In the genomic region with DNA sequence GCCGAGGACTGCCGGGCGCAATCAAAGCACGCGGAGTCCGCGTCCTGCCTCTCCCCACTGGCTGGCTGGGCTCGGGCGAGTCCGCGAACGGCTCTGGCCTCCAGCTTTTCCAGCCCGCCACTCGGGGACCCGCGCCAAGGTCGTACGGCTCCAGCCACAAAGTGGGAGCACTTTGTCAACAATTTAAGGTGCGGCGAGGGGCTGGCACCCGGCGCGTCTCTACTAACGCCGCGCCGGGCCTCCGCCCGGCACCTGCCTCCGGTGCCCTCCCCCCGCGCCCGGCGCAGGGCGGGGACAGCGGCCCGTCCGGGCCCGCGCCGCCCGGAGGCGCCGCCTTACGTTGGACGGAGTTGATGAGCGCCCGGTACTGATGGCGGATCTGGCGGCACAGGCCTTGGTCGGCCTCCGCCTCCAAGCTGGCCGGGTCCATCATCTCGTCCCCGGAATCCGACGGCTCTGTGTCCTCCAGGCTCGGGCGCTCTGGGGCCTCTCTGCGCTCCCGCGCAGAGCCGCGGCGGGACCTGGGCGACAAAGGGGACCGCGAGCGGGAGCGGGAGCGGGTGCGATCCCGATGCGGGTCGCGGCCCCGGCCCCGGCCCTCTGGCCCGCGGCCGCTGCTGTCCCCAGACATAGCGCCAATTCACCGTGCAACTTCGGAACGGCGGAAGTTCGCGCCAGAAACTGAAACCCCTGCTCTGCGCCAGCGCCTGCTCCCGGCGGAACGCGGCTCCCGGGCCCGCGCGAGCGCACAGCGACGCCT, we compare ENCODE assay signal across 8 cellular contexts. TPM values are rescaled to one million over a fixed set of nuclear protein-coding genes. Genes with fewer than 3 reads are reported as not detected.
DNase-seq lines count a peak whose midpoint lies in the region; ATAC-seq lines count a peak whose summit lies in the region.

A gene with protein sequence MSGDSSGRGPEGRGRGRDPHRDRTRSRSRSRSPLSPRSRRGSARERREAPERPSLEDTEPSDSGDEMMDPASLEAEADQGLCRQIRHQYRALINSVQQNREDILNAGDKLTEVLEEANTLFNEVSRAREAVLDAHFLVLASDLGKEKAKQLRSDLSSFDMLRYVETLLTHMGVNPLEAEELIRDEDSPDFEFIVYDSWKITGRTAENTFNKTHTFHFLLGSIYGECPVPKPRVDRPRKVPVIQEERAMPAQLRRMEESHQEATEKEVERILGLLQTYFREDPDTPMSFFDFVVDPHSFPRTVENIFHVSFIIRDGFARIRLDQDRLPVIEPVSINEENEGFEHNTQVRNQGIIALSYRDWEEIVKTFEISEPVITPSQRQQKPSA (minus strand): TSS at position 683 of the 760 bp plus-strand sequence. CDS start 52 bp downstream, at position 631.

- POLR2A ChIA-PET in activated CD4-positive, alpha-beta T cell treated with anti-CD3 and anti-CD28 coated beads for 36 hours (lab: Charles Lee) = no interaction called here

- ATAC-seq in GM18508 (IDR thresholded peaks at IDR 0.05; ENCODE audit: insufficient read depth, unreplicated experiment) = peak; percentile 46
- peak; percentile 85 for ATAC-seq in HG02981 (IDR thresholded peaks at IDR 0.05; ENCODE audit: unreplicated experiment)
- ATAC-seq in activated CD4-positive, alpha-beta T cell treated with anti-CD3 and anti-CD28 coated beads for 36 hours = peak; percentile 87

- H3K27ac ChIP-seq in cingulate gyrus (ENCODE audit: low read depth, low read length) (peak within 1 kb of the TSS; percentile 85), layer of hippocampus (ENCODE audit: low read depth, low read length) (peak within 1 kb of the TSS; percentile 88)

- intact Hi-C loops in activated CD4-positive, alpha-beta T cell treated with anti-CD3 and anti-CD28 coated beads for 36 hours (cut with DNase I, micrococcal nuclease) = loop anchor here (1.0 to 10.0 kb wide), 5 partner anchors 46 to 1180 kb away; a partner anchor contains a TSS

- in situ Hi-C loops in ACHN (cut with HindIII; ENCODE audit: low pct_ligation_motif_present, low pct_unique_long_range_greater_than_20kb, low sequenced_read_pairs) = no loop called here

- no peaks in the 10 kb centered on the region for H3K27me3 Mint-ChIP-seq in activated CD4-positive, alpha-beta T cell treated with anti-CD3 and anti-CD28 coated beads for 36 hours

- DNase-seq in ACHN (peak; percentile 79), NCI-H2196 (lab: John Stamatoyannopoulos, UW; ENCODE audit: unreplicated experiment) (peak; percentile 55)
- peak; percentile 85 for DNase-seq in activated CD4-positive, alpha-beta T cell treated with anti-CD3 and anti-CD28 coated beads for 36 hours
- peak; percentile 45 to 69 (median 58) for DNase-seq in stimulated activated CD4-positive, alpha-beta T cell treated with anti-CD3 and anti-CD28 coated beads, Interleukin-1b, Interleukin-23, amount 100 ng/mL, for 24 hours (ENCODE audit: low read depth in 4 of 4, low spot score in 1 of 4)

- H3K9me3 Mint-ChIP-seq in activated CD4-positive, alpha-beta T cell treated with anti-CD3 and anti-CD28 coated beads for 36 hours (ENCODE audit: low read depth) = peaks cover 7% of the 10 kb centered on the region

- H3K4me1 Mint-ChIP-seq in activated CD4-positive, alpha-beta T cell treated with anti-CD3 and anti-CD28 coated beads for 36 hours = peaks cover 19% of the 10 kb centered on the region

- H3K36me3 Mint-ChIP-seq in activated CD4-positive, alpha-beta T cell treated with anti-CD3 and anti-CD28 coated beads for 36 hours (ENCODE audit: low read depth) = peaks cover 25% of the 10 kb centered on the region

- H3K27me3 ChIP-seq in layer of hippocampus (ENCODE audit: control insufficient read depth, insufficient read depth, low read length) = no peaks in the 10 kb centered on the region

- H3K4me3 Mint-ChIP-seq in activated CD4-positive, alpha-beta T cell treated with anti-CD3 and anti-CD28 coated beads for 36 hours = peak within 1 kb of the TSS; percentile 81

- peak within 1 kb of the TSS; percentile 42 for H3K27ac Mint-ChIP-seq in activated CD4-positive, alpha-beta T cell treated with anti-CD3 and anti-CD28 coated beads for 36 hours

- CTCF ChIA-PET in activated CD4-positive, alpha-beta T cell treated with anti-CD3 and anti-CD28 coated beads for 36 hours (lab: Charles Lee) = no interaction called here

RNA-seq across cellular contexts. Expression of the gene that starts here (rescaled TPM):
- 10 to 100 TPM; 56.3 to 56.4 TPM for total RNA-seq in activated CD4-positive, alpha-beta T cell treated with anti-CD3 and anti-CD28 coated beads for 36 hours

Comparison
In these comparisons a context has a peak if more than half of its experiments do, and no peak if none do; other contexts are left out.
1. Peak in every context shown above with its lines: DNase-seq, ATAC-seq and H3K27ac ChIP-seq.